ENCODE assay signal across 1 cellular context in genomic region chr20:36384022-36384619, GRCh38.
A peak's percentile ranks its signal among the peaks of the same experiment; 100 is the strongest.
TF ChIP-seq lines count a peak whose summit lies in the region.

No MANE protein-coding gene starts in this region.

TF ChIP-seq in HepG2, 621 proteins besides CTCF, POLR2A, EP300 and RAD21 (continued from another document and continues in another):
- TF ChIP-seq ZNF280D (CRISPR knock-in tag; IDR thresholded peaks at IDR 0.05): peak; percentile 100
- TF ChIP-seq ISX (CRISPR knock-in tag; conservative IDR thresholded peaks at IDR 0.05): peak; percentile 100
- TF ChIP-seq ZNF660 (CRISPR knock-in tag; IDR thresholded peaks at IDR 0.05; ENCODE audit: borderline replicate concordance, low read depth): peak; percentile 99
- TF ChIP-seq ZNF350 (CRISPR knock-in tag; IDR thresholded peaks at IDR 0.05; ENCODE audit: borderline replicate concordance, low read depth): peak; percentile 96
- TF ChIP-seq, protein P1, sequence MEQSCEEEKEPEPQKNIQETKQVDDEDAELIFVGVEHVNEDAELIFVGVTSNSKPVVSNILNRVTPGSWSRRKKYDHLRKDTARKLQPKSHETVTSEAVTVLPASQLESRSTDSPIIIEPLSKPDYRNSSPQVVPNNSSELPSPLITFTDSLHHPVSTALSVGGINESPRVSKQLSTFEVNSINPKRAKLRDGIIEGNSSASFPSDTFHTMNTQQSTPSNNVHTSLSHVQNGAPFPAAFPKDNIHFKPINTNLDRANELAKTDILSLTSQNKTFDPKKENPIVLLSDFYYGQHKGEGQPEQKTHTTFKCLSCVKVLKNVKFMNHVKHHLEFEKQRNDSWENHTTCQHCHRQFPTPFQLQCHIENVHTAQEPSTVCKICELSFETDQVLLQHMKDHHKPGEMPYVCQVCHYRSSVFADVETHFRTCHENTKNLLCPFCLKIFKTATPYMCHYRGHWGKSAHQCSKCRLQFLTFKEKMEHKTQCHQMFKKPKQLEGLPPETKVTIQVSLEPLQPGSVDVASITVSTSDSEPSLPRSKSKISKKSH (CRISPR knock-in tag; IDR thresholded peaks at IDR 0.05; ENCODE audit: borderline replicate concordance): peak; percentile 100
- no peak for TF ChIP-seq PRPF4 (IDR thresholded peaks at IDR 0.05; ENCODE audit: low read depth, low read length, poor library complexity, severe bottlenecking)
- peak; percentile 98 for TF ChIP-seq ZNF7 (CRISPR knock-in tag; IDR thresholded peaks at IDR 0.05)
- TF ChIP-seq ATF7-NPFF (CRISPR knock-in tag; IDR thresholded peaks at IDR 0.05; ENCODE audit: low read depth): peak; percentile 100
- TF ChIP-seq TRAFD1 (CRISPR knock-in tag; IDR thresholded peaks at IDR 0.05; ENCODE audit: borderline replicate concordance): peak; percentile 100
- TF ChIP-seq KDM1A (CRISPR knock-in tag; IDR thresholded peaks at IDR 0.05): peak; percentile 94
- peak; percentile 99; the same call in 1 of the 2 replicates for TF ChIP-seq ELK4 (CRISPR knock-in tag; IDR thresholded peaks at IDR 0.05; ENCODE audit: borderline replicate concordance)
- peak; percentile 98 for TF ChIP-seq STAT6 (CRISPR knock-in tag; IDR thresholded peaks at IDR 0.05; ENCODE audit: borderline replicate concordance)
- TF ChIP-seq HOXA5 (CRISPR knock-in tag; IDR thresholded peaks at IDR 0.05): peak; percentile 100
- peak; percentile 100 for TF ChIP-seq SMYD3 (CRISPR knock-in tag; IDR thresholded peaks at IDR 0.05)
- TF ChIP-seq SMAD1 (CRISPR knock-in tag; IDR thresholded peaks at IDR 0.05; ENCODE audit: borderline replicate concordance, low read depth): peak; percentile 98; the same call in 1 of the 2 replicates
- TF ChIP-seq REPIN1 (CRISPR knock-in tag; IDR thresholded peaks at IDR 0.05; ENCODE audit: borderline replicate concordance, low read depth): peak; percentile 100
- peak; percentile 100 for TF ChIP-seq ZNF563 (CRISPR knock-in tag; IDR thresholded peaks at IDR 0.05)
- TF ChIP-seq TBL1XR1 (IDR thresholded peaks at IDR 0.05; ENCODE audit: borderline replicate concordance, low read length, partially characterized antibody): no peak
- TF ChIP-seq SKI (IDR thresholded peaks at IDR 0.05; ENCODE audit: partially characterized antibody): no peak
- TF ChIP-seq ZNF354B (CRISPR knock-in tag; IDR thresholded peaks at IDR 0.05): peak; percentile 100
- peak; percentile 100 for TF ChIP-seq ARHGAP35 (CRISPR knock-in tag; IDR thresholded peaks at IDR 0.05; ENCODE audit: borderline replicate concordance)
- peak; percentile 92 for TF ChIP-seq HMG20A (CRISPR knock-in tag; IDR thresholded peaks at IDR 0.05; ENCODE audit: borderline replicate concordance)
- peak; percentile 94; the same call in 1 of the 2 replicates for TF ChIP-seq NFIB (CRISPR knock-in tag; IDR thresholded peaks at IDR 0.05; ENCODE audit: borderline replicate concordance)
- TF ChIP-seq ZNF556 (CRISPR knock-in tag; IDR thresholded peaks at IDR 0.05; ENCODE audit: borderline replicate concordance): peak; percentile 98
- TF ChIP-seq ZNF766 (CRISPR knock-in tag; IDR thresholded peaks at IDR 0.05; ENCODE audit: borderline replicate concordance): peak; percentile 100
- peak; percentile 93; the same call in 1 of the 2 replicates for TF ChIP-seq ZNF713 (CRISPR knock-in tag; IDR thresholded peaks at IDR 0.05)
- no peak for TF ChIP-seq HMGA1 (CRISPR knock-in tag; conservative IDR thresholded peaks at IDR 0.05)
- peak; percentile 97 for TF ChIP-seq NCOA2 (CRISPR knock-in tag; IDR thresholded peaks at IDR 0.05)
- peak; percentile 100; the same call in 1 of the 2 replicates for TF ChIP-seq FOXK1 (CRISPR knock-in tag; IDR thresholded peaks at IDR 0.05; ENCODE audit: borderline replicate concordance, low read depth)
- TF ChIP-seq KAT8 (CRISPR knock-in tag; IDR thresholded peaks at IDR 0.05): peak; percentile 97
- TF ChIP-seq IRF2 (CRISPR knock-in tag; IDR thresholded peaks at IDR 0.05): peak; percentile 100
- TF ChIP-seq NCOR1 (IDR thresholded peaks at IDR 0.05; ENCODE audit: borderline replicate concordance, low read length): peak; percentile 87
- TF ChIP-seq ZNF678 (CRISPR knock-in tag; IDR thresholded peaks at IDR 0.05): peak; percentile 100
- TF ChIP-seq ZSCAN20 (CRISPR knock-in tag; IDR thresholded peaks at IDR 0.05; ENCODE audit: borderline replicate concordance): peak; percentile 100
- TF ChIP-seq ZBTB42 (CRISPR knock-in tag; IDR thresholded peaks at IDR 0.05): peak; percentile 100
- peak; percentile 97 for TF ChIP-seq ARID4A (CRISPR knock-in tag; IDR thresholded peaks at IDR 0.05; ENCODE audit: borderline replicate concordance)
- TF ChIP-seq MEIS1 (CRISPR knock-in tag; IDR thresholded peaks at IDR 0.05; ENCODE audit: borderline replicate concordance): peak; percentile 99
- no peak for TF ChIP-seq CBX1 (IDR thresholded peaks at IDR 0.05; ENCODE audit: low read depth)
- TF ChIP-seq HNRNPLL (IDR thresholded peaks at IDR 0.05; ENCODE audit: low read depth, low read length, poor library complexity, severe bottlenecking): no peak
- peak; percentile 98 for TF ChIP-seq ZNF3 (CRISPR knock-in tag; IDR thresholded peaks at IDR 0.05)
- TF ChIP-seq ZKSCAN1 (IDR thresholded peaks at IDR 0.05; ENCODE audit: low read length): peak; percentile 46; the same call in 1 of the 2 replicates
- TF ChIP-seq, protein P2, sequence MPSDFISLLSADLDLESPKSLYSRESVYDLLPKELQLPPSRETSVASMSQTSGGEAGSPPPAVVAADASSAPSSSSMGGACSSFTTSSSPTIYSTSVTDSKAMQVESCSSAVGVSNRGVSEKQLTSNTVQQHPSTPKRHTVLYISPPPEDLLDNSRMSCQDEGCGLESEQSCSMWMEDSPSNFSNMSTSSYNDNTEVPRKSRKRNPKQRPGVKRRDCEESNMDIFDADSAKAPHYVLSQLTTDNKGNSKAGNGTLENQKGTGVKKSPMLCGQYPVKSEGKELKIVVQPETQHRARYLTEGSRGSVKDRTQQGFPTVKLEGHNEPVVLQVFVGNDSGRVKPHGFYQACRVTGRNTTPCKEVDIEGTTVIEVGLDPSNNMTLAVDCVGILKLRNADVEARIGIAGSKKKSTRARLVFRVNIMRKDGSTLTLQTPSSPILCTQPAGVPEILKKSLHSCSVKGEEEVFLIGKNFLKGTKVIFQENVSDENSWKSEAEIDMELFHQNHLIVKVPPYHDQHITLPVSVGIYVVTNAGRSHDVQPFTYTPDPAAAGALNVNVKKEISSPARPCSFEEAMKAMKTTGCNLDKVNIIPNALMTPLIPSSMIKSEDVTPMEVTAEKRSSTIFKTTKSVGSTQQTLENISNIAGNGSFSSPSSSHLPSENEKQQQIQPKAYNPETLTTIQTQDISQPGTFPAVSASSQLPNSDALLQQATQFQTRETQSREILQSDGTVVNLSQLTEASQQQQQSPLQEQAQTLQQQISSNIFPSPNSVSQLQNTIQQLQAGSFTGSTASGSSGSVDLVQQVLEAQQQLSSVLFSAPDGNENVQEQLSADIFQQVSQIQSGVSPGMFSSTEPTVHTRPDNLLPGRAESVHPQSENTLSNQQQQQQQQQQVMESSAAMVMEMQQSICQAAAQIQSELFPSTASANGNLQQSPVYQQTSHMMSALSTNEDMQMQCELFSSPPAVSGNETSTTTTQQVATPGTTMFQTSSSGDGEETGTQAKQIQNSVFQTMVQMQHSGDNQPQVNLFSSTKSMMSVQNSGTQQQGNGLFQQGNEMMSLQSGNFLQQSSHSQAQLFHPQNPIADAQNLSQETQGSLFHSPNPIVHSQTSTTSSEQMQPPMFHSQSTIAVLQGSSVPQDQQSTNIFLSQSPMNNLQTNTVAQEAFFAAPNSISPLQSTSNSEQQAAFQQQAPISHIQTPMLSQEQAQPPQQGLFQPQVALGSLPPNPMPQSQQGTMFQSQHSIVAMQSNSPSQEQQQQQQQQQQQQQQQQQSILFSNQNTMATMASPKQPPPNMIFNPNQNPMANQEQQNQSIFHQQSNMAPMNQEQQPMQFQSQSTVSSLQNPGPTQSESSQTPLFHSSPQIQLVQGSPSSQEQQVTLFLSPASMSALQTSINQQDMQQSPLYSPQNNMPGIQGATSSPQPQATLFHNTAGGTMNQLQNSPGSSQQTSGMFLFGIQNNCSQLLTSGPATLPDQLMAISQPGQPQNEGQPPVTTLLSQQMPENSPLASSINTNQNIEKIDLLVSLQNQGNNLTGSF (CRISPR knock-in tag; IDR thresholded peaks at IDR 0.05): peak; percentile 100
- TF ChIP-seq KDM3A (CRISPR knock-in tag; IDR thresholded peaks at IDR 0.05; ENCODE audit: low read depth): peak; percentile 100
